ENCODE assay signal across 8 cellular contexts in the genomic region with DNA sequence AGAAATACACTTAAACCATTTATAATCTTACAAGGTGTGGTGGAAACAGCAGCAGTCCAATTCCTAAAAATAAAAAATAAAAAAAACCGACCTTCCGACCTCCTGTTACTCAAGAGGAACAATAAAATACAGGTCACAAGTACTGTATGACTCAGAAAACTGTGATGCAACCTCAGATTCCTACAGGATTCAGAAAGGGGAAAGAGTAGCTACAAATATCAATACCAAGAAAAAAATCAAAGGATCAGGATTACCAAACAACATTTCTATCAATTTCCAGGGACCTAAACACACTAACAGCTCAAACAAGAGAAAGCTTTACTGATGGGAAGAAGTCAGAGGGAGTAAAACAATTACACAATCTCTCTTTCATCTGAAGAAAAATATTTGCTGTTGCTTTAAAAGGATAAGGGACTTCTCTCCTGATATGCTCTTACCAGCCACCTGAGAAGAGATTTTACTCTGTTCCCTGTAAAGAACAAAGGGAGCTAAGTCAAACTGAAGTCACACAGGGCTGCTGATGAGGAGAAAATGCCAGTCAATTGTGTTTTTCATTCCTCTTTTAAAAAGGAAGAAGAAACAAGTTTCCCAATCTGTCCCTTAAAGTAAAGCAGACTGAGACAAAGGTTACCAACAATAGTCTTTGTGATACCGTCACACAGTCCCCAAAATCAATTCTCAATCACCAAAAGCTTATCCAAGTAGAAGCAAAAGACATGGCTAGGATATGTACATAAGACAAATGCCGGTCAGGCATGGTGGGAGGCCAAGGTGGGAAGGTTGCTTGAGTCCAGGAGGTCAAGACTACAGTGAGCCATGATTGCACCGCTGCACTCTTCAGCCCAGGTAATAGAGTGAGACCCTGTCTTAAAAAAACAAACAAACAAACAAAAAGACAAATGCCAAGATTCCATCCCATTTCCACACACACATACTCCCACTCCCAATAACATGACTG. TPM values are rescaled to one million over a fixed set of nuclear protein-coding genes. Genes with fewer than 3 reads are reported as not detected.
DNase-seq lines count a peak whose midpoint lies in the region; ATAC-seq and TF ChIP-seq lines count a peak whose summit lies in the region.

No MANE protein-coding gene starts in this region.

- H3K4me1 Mint-ChIP-seq in HFFc6 (ENCODE audit: low read depth): peaks cover 47% of the 10 kb centered on the region
- H3K4me1 Mint-ChIP-seq in activated T-helper 1 cell treated with anti-CD3 and anti-CD28 coated beads, Interleukin-12 subunit alpha, Interleukin-12 subunit beta, Interleukin-2, Interleukin-4 antibody, amounts not matched to agents 30 ng/mL and 10 ng/mL and 1 ng/mL, durations not matched to agents 14 hours and 24 hours and 36 hours (ENCODE audit: low read depth): peaks cover 44% of the 10 kb centered on the region
- peaks cover 42% of the 10 kb centered on the region for H3K4me1 Mint-ChIP-seq in stimulated activated effector memory CD8-positive, alpha-beta T cell treated with anti-CD3 and anti-CD28 coated beads, Interleukin-12 subunit alpha, Interleukin-12 subunit beta, amount 100 ng/mL, for 72 hours

- H3K4me1 ChIP-seq in right atrium auricular region: peaks cover 0 to 30% of the 10 kb centered on the region in 2 donors
- peaks cover 16% of the 10 kb centered on the region for H3K4me1 ChIP-seq in Karpas-422 (ENCODE audit: low read length)

- peaks cover 6% of the 10 kb centered on the region; the same call in 1 of the 2 replicates for H4K20me1 ChIP-seq in Karpas-422 (ENCODE audit: insufficient read depth, low read depth, low read length)

- H3K4me3 Mint-ChIP-seq in HFFc6: peak overlapping the region; percentile 9
- H3K4me3 Mint-ChIP-seq in activated T-helper 1 cell treated with anti-CD3 and anti-CD28 coated beads, Interleukin-12 subunit alpha, Interleukin-12 subunit beta, Interleukin-2, Interleukin-4 antibody, amounts not matched to agents 30 ng/mL and 10 ng/mL and 1 ng/mL, durations not matched to agents 14 hours and 24 hours and 36 hours: peak overlapping the region; percentile 13
- H3K4me3 Mint-ChIP-seq in stimulated activated effector memory CD8-positive, alpha-beta T cell treated with anti-CD3 and anti-CD28 coated beads, Interleukin-12 subunit alpha, Interleukin-12 subunit beta, amount 100 ng/mL, for 72 hours: no peak overlapping the region

- peak overlapping the region; percentile 70 for H3K27ac ChIP-seq in 22Rv1
- H3K27ac ChIP-seq in right atrium auricular region: peak overlapping the region; percentile 54 to 70
- no peak overlapping the region for H3K27ac ChIP-seq in Karpas-422 (ENCODE audit: low read length)

- intact Hi-C loops in activated T-helper 1 cell treated with anti-CD3 and anti-CD28 coated beads, Interleukin-12 subunit alpha, Interleukin-12 subunit beta, Interleukin-2, Interleukin-4 antibody, amounts not matched to agents 30 ng/mL and 10 ng/mL and 1 ng/mL, durations not matched to agents 14 hours and 24 hours and 36 hours (cut with micrococcal nuclease): loop anchor here (1.0 to 2.0 kb wide), 2 partner anchors 40 to 62 kb away; a partner anchor contains a TSS

- H3K4me3 ChIP-seq in right atrium auricular region (no peak overlapping the region), Karpas-422 (ENCODE audit: low read length) (no peak overlapping the region)

- H3K9me3 ChIP-seq in right atrium auricular region (no peaks in the 10 kb centered on the region), Karpas-422 (ENCODE audit: low read length) (no peaks in the 10 kb centered on the region)

- H3K27me3 ChIP-seq in right atrium auricular region (no peaks in the 10 kb centered on the region), Karpas-422 (ENCODE audit: low read length) (no peaks in the 10 kb centered on the region)

- no peaks in the 10 kb centered on the region for H3K9me3 Mint-ChIP-seq in HFFc6
- H3K9me3 Mint-ChIP-seq in activated T-helper 1 cell treated with anti-CD3 and anti-CD28 coated beads, Interleukin-12 subunit alpha, Interleukin-12 subunit beta, Interleukin-2, Interleukin-4 antibody, amounts not matched to agents 30 ng/mL and 10 ng/mL and 1 ng/mL, durations not matched to agents 14 hours and 24 hours and 36 hours: no peaks in the 10 kb centered on the region
- H3K9me3 Mint-ChIP-seq in stimulated activated effector memory CD8-positive, alpha-beta T cell treated with anti-CD3 and anti-CD28 coated beads, Interleukin-12 subunit alpha, Interleukin-12 subunit beta, amount 100 ng/mL, for 72 hours: no peaks in the 10 kb centered on the region

- no peak overlapping the region for H2AFZ ChIP-seq in Karpas-422 (ENCODE audit: low read length)

- DNase-seq in HFFc6: peak; percentile 48
- no peak for DNase-seq in activated T-helper 1 cell treated with anti-CD3 and anti-CD28 coated beads, Interleukin-12 subunit alpha, Interleukin-12 subunit beta, Interleukin-2, Interleukin-4 antibody, amounts not matched to agents 30 ng/mL and 10 ng/mL and 1 ng/mL, durations not matched to agents 14 hours and 24 hours and 36 hours (ENCODE audit: low spot score)
- DNase-seq in right atrium auricular region (ENCODE audit: low spot score): no peak
- no peak for DNase-seq in stimulated activated effector memory CD8-positive, alpha-beta T cell treated with anti-CD3 and anti-CD28 coated beads, Interleukin-12 subunit alpha, Interleukin-12 subunit beta, amount 100 ng/mL, for 72 hours (ENCODE audit: low spot score in 2 of 2)
- DNase-seq in DMS153 treated with DMSO at 0.1 percent for 48 hours (lab: John Stamatoyannopoulos, UW; ENCODE audit: unreplicated experiment): no peak
- DNase-seq in Karpas-422: no peak
- no peak for DNase-seq in hippocampal formation (lab: John Stamatoyannopoulos, UW)

- peak overlapping the region; percentile 76 for H3K27ac Mint-ChIP-seq in HFFc6
- H3K27ac Mint-ChIP-seq in activated T-helper 1 cell treated with anti-CD3 and anti-CD28 coated beads, Interleukin-12 subunit alpha, Interleukin-12 subunit beta, Interleukin-2, Interleukin-4 antibody, amounts not matched to agents 30 ng/mL and 10 ng/mL and 1 ng/mL, durations not matched to agents 14 hours and 24 hours and 36 hours: peak overlapping the region; percentile 55
- peak overlapping the region; percentile 73 for H3K27ac Mint-ChIP-seq in stimulated activated effector memory CD8-positive, alpha-beta T cell treated with anti-CD3 and anti-CD28 coated beads, Interleukin-12 subunit alpha, Interleukin-12 subunit beta, amount 100 ng/mL, for 72 hours

- no peak overlapping the region for H3K9ac ChIP-seq in Karpas-422 (ENCODE audit: low read length)

- H3K36me3 Mint-ChIP-seq in HFFc6 (ENCODE audit: low read depth): no peaks in the 10 kb centered on the region
- H3K36me3 Mint-ChIP-seq in activated T-helper 1 cell treated with anti-CD3 and anti-CD28 coated beads, Interleukin-12 subunit alpha, Interleukin-12 subunit beta, Interleukin-2, Interleukin-4 antibody, amounts not matched to agents 30 ng/mL and 10 ng/mL and 1 ng/mL, durations not matched to agents 14 hours and 24 hours and 36 hours (ENCODE audit: low read depth): peaks cover 11% of the 10 kb centered on the region
- H3K36me3 Mint-ChIP-seq in stimulated activated effector memory CD8-positive, alpha-beta T cell treated with anti-CD3 and anti-CD28 coated beads, Interleukin-12 subunit alpha, Interleukin-12 subunit beta, amount 100 ng/mL, for 72 hours: no peaks in the 10 kb centered on the region

- ATAC-seq in stimulated activated effector memory CD8-positive, alpha-beta T cell treated with anti-CD3 and anti-CD28 coated beads, Interleukin-12 subunit alpha, Interleukin-12 subunit beta, amount 100 ng/mL, for 72 hours: no peak

- H3K4me2 ChIP-seq in Karpas-422 (ENCODE audit: low read depth, low read length, poor library complexity, severe bottlenecking): no peak overlapping the region

- no peaks in the 10 kb centered on the region for H3K27me3 Mint-ChIP-seq in HFFc6 (ENCODE audit: insufficient read depth)
- H3K27me3 Mint-ChIP-seq in activated T-helper 1 cell treated with anti-CD3 and anti-CD28 coated beads, Interleukin-12 subunit alpha, Interleukin-12 subunit beta, Interleukin-2, Interleukin-4 antibody, amounts not matched to agents 30 ng/mL and 10 ng/mL and 1 ng/mL, durations not matched to agents 14 hours and 24 hours and 36 hours (ENCODE audit: insufficient read depth): no peaks in the 10 kb centered on the region

- H3K9me2 ChIP-seq in Karpas-422 (replicated peaks; ENCODE audit: insufficient read depth, low read length): no peaks in the 10 kb centered on the region

- H3K36me3 ChIP-seq in right atrium auricular region: no peaks in the 10 kb centered on the region
- H3K36me3 ChIP-seq in Karpas-422 (ENCODE audit: insufficient read depth, low read length): no peaks in the 10 kb centered on the region

- H3K79me2 ChIP-seq in Karpas-422 (ENCODE audit: low read length): peaks cover 89% of the 10 kb centered on the region

- TF ChIP-seq CTCF in 22Rv1 (IDR thresholded peaks at IDR 0.05): no peak
- TF ChIP-seq CTCF in HFFc6 (IDR thresholded peaks at IDR 0.05): no peak
- TF ChIP-seq CTCF in right atrium auricular region (IDR thresholded peaks at IDR 0.05): no peak

RNA-seq across cellular contexts. Expression of a gene that starts 39.3 kb away (rescaled TPM):
- 10 to 100 TPM; 23.2 to 25.9 (median 24.4) TPM for total RNA-seq in HFFc6 (2021; fragmentation: NEBNext Ultra II Directional; extraction: Animal tissue kit (Norgen Biotek cat#: 25700))
- total RNA-seq in activated T-helper 1 cell treated with anti-CD3 and anti-CD28 coated beads, Interleukin-12 subunit alpha, Interleukin-12 subunit beta, Interleukin-2, Interleukin-4 antibody, amounts not matched to agents 30 ng/mL and 10 ng/mL and 1 ng/mL, durations not matched to agents 14 hours and 24 hours and 36 hours: 35.7 and 37.9 TPM in 2 replicates
- 10 to 100 TPM; 16.8 to 22.0 TPM for total RNA-seq in right atrium auricular region
- total RNA-seq in Karpas-422 (2014; rRNA removed; shearing (Covaris generic); ENCODE audit: low replicate concordance): 26.2 and 30.3 TPM in 2 replicates
